10 cellular contexts compared by ENCODE assay signal in the genomic region with DNA sequence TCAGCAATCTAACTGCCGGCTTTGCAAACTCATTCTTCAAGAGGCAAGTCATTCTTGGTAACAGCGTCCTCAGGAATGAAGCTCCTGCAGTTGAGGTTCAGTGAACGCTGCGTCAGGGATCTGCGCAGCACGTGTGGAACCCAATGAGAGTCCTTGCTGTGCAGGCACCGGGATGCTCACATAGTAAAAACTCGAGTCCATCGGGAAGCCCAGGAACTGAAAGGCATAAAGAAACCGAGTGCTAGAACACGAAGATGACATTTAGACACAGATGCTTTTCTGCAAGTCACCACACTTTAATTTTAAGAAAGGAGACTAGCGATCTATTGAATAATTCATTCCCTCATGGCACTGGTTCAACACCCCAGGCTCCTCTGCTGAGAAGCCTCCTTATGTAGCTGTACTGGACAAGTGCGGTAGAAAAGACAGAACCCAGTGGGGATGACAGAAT. TPM values are rescaled to one million over a fixed set of nuclear protein-coding genes. Genes with fewer than 3 reads are reported as not detected.
DNase-seq lines count a peak whose midpoint lies in the region; ATAC-seq and TF ChIP-seq lines count a peak whose summit lies in the region.
"Had no signal": no experiment of that assay in that cellular context is flagged by ENCODE, and none has a peak within 500 bp of the region (broad histone marks: within the 10 kb centered on the region; RNA-seq: fewer than 3 reads in every experiment).

No MANE protein-coding gene starts in this region.

- peaks cover 29% of the 10 kb centered on the region for H3K4me1 Mint-ChIP-seq in activated T-cell treated with anti-CD3 and anti-CD28 coated beads, Interleukin-2, amount 50 U/mL, for 72 hours (ENCODE audit: low read depth)
- H3K4me1 Mint-ChIP-seq in activated naive CD8-positive, alpha-beta T cell treated with anti-CD3 and anti-CD28 coated beads, Interleukin-2, amount 10 ng/mL, durations not matched to agents 7 days and 5 days: peaks cover 15% of the 10 kb centered on the region

- ATAC-seq in activated T-cell treated with anti-CD3 and anti-CD28 coated beads, Interleukin-2, amount 50 U/mL, for 72 hours (replicated peaks in 1 of 2): no peak
- ATAC-seq in activated naive CD8-positive, alpha-beta T cell treated with anti-CD3 and anti-CD28 coated beads, Interleukin-2, amount 10 ng/mL, durations not matched to agents 7 days and 5 days (ENCODE audit: low read depth): no peak
- ATAC-seq in aorta (ENCODE audit: low FRiP score): no peak

- H3K4me3 ChIP-seq in iPS-18a (ENCODE audit: low read length) (peak overlapping the region; percentile 90), smooth muscle cell (peak overlapping the region; percentile 87), aorta (ENCODE audit: low read length in 2 of 2) (no peak overlapping the region), coronary artery (no peak overlapping the region)
- H3K4me3 ChIP-seq: SJSA1 had no signal

- peak overlapping the region; percentile 40 for H3K4me3 Mint-ChIP-seq in activated T-cell treated with anti-CD3 and anti-CD28 coated beads, Interleukin-2, amount 50 U/mL, for 72 hours
- peak overlapping the region; percentile 22 for H3K4me3 Mint-ChIP-seq in activated naive CD8-positive, alpha-beta T cell treated with anti-CD3 and anti-CD28 coated beads, Interleukin-2, amount 10 ng/mL, durations not matched to agents 7 days and 5 days

- H3K27me3 ChIP-seq in iPS-18a (ENCODE audit: control insufficient read depth, insufficient read depth, low read length) (peaks cover 3% of the 10 kb centered on the region), smooth muscle cell (ENCODE audit: low read depth) (no peaks in the 10 kb centered on the region), aorta (ENCODE audit: control insufficient read depth in 1 of 2, insufficient read depth in 2 of 2, low read length in 1 of 2) (no peaks in the 10 kb centered on the region)
- H3K27me3 ChIP-seq: SJSA1 had no signal

- POLR2A ChIA-PET in activated naive CD8-positive, alpha-beta T cell treated with anti-CD3 and anti-CD28 coated beads, Interleukin-2, amount 10 ng/mL, durations not matched to agents 7 days and 5 days (lab: Charles Lee): no interaction called here

- DNase-seq in activated T-cell treated with anti-CD3 and anti-CD28 coated beads, Interleukin-2, amount 50 U/mL, for 72 hours: no peak
- DNase-seq in activated T-cell treated with anti-CD3 and anti-CD28 coated beads, Interleukin-2, amount 50 U/mL, for 48 hours: no peak
- no peak for DNase-seq in activated naive CD8-positive, alpha-beta T cell treated with anti-CD3 and anti-CD28 coated beads, Interleukin-2, amount 10 ng/mL, durations not matched to agents 7 days and 5 days
- DNase-seq in smooth muscle cell (lab: John Stamatoyannopoulos, UW; ENCODE audit: unreplicated experiment) (no peak), aorta (no peak), coronary artery (ENCODE audit: low spot score) (no peak), DMS153 (lab: John Stamatoyannopoulos, UW) (no peak)
- DNase-seq: NCI-H2029 had no signal

- H3K9me3 Mint-ChIP-seq in activated T-cell treated with anti-CD3 and anti-CD28 coated beads, Interleukin-2, amount 50 U/mL, for 72 hours: no peaks in the 10 kb centered on the region
- no peaks in the 10 kb centered on the region for H3K9me3 Mint-ChIP-seq in activated naive CD8-positive, alpha-beta T cell treated with anti-CD3 and anti-CD28 coated beads, Interleukin-2, amount 10 ng/mL, durations not matched to agents 7 days and 5 days

- TF ChIP-seq CTCF in smooth muscle cell (IDR thresholded peaks at IDR 0.05; ENCODE audit: borderline replicate concordance, insufficient read depth, poor library complexity, severe bottlenecking): no peak
- TF ChIP-seq CTCF in coronary artery (IDR thresholded peaks at IDR 0.05): no peak

- no peak overlapping the region for H3K27ac Mint-ChIP-seq in activated T-cell treated with anti-CD3 and anti-CD28 coated beads, Interleukin-2, amount 50 U/mL, for 72 hours
- H3K27ac Mint-ChIP-seq in activated naive CD8-positive, alpha-beta T cell treated with anti-CD3 and anti-CD28 coated beads, Interleukin-2, amount 10 ng/mL, durations not matched to agents 7 days and 5 days: no peak overlapping the region

- H3K27me3 Mint-ChIP-seq in activated T-cell treated with anti-CD3 and anti-CD28 coated beads, Interleukin-2, amount 50 U/mL, for 72 hours (ENCODE audit: low read depth): peaks cover 57% of the 10 kb centered on the region
- H3K27me3 Mint-ChIP-seq in activated naive CD8-positive, alpha-beta T cell treated with anti-CD3 and anti-CD28 coated beads, Interleukin-2, amount 10 ng/mL, durations not matched to agents 7 days and 5 days: peaks cover 74% of the 10 kb centered on the region

- no peaks in the 10 kb centered on the region for H3K9me3 ChIP-seq in iPS-18a (ENCODE audit: control insufficient read depth, low read depth, low read length)
- no peaks in the 10 kb centered on the region for H3K9me3 ChIP-seq in smooth muscle cell (replicated peaks; ENCODE audit: low read depth)
- no peaks in the 10 kb centered on the region for H3K9me3 ChIP-seq in aorta (ENCODE audit: control insufficient read depth, low read length)
- H3K9me3 ChIP-seq: SJSA1 had no signal

- peak overlapping the region; percentile 95 for H3K4me2 ChIP-seq in smooth muscle cell

- H3K36me3 Mint-ChIP-seq in activated T-cell treated with anti-CD3 and anti-CD28 coated beads, Interleukin-2, amount 50 U/mL, for 72 hours (ENCODE audit: insufficient read depth in 2 of 2): peaks cover 3 to 10% of the 10 kb centered on the region in 2 donors
- no peaks in the 10 kb centered on the region for H3K36me3 Mint-ChIP-seq in activated naive CD8-positive, alpha-beta T cell treated with anti-CD3 and anti-CD28 coated beads, Interleukin-2, amount 10 ng/mL, durations not matched to agents 7 days and 5 days

- H4K20me1 ChIP-seq in smooth muscle cell (ENCODE audit: low read depth): peaks cover 20% of the 10 kb centered on the region

- H3K27ac ChIP-seq in iPS-18a (ENCODE audit: low read length): no peak overlapping the region
- peak overlapping the region; percentile 35 for H3K27ac ChIP-seq in smooth muscle cell (ENCODE audit: low read depth)
- no peak overlapping the region for H3K27ac ChIP-seq in aorta (ENCODE audit: low read depth in 1 of 2, low read length in 2 of 2)
- no peak overlapping the region for H3K27ac ChIP-seq in coronary artery
- H3K27ac ChIP-seq: SJSA1 had no signal

- no peak overlapping the region for H2AFZ ChIP-seq in smooth muscle cell (ENCODE audit: low read depth)

- H3K9ac ChIP-seq in iPS-18a (ENCODE audit: low read length): peak overlapping the region; percentile 48
- no peak overlapping the region for H3K9ac ChIP-seq in smooth muscle cell (ENCODE audit: low read depth)

- intact Hi-C loops in aorta (cut with DNase I): no loop called here

- 70% methylated on average over 13 of the region's 13 CpGs for WGBS in smooth muscle cell (ENCODE audit: low lambda C conversion rate)
- 30 to 31% methylated on average over 13 of the region's 13 CpGs for WGBS in aorta, 2 donors

- H3K36me3 ChIP-seq in iPS-18a (ENCODE audit: control insufficient read depth, low read depth, low read length) (no peaks in the 10 kb centered on the region), smooth muscle cell (ENCODE audit: low read depth) (no peaks in the 10 kb centered on the region), aorta (ENCODE audit: control insufficient read depth in 1 of 2, insufficient read depth in 2 of 2, low read length in 1 of 2) (no peaks in the 10 kb centered on the region)

- peaks cover 14% of the 10 kb centered on the region for H3F3A ChIP-seq in smooth muscle cell (ENCODE audit: low read depth)

- H3K4me1 ChIP-seq in iPS-18a (ENCODE audit: control insufficient read depth, low read depth, low read length) (peaks cover 14% of the 10 kb centered on the region), smooth muscle cell (ENCODE audit: low read depth) (peaks cover 14% of the 10 kb centered on the region), aorta (ENCODE audit: control insufficient read depth in 1 of 2, insufficient read depth in 2 of 2, low read length in 2 of 2) (no peaks in the 10 kb centered on the region)

- H3K79me2 ChIP-seq in smooth muscle cell (ENCODE audit: low read depth): peaks cover 21% of the 10 kb centered on the region

RNA-seq across cellular contexts. Expression of a gene that starts 2.1 kb away (rescaled TPM):
- total RNA-seq in activated T-cell treated with anti-CD3 and anti-CD28 coated beads, Interleukin-2, amount 50 U/mL, for 72 hours: 10 to 100 TPM; 21.6 to 31.9 TPM
- total RNA-seq in activated naive CD8-positive, alpha-beta T cell treated with anti-CD3 and anti-CD28 coated beads, Interleukin-2, amount 10 ng/mL, durations not matched to agents 7 days and 5 days: 10 to 100 TPM; 29.9 to 37.7 TPM
- total RNA-seq in smooth muscle cell: 98.8 and 125 TPM in 2 replicates
- polyA plus RNA-seq in smooth muscle cell: 52.3 and 83.7 TPM in 2 replicates
- total RNA-seq in aorta: 10 to 100 TPM; 75.6 to 99.2 TPM
- polyA plus RNA-seq in aorta: 10 to 100 TPM; 15.5 to 19.4 TPM

Comparison
In these comparisons a context has a peak if more than half of its experiments do, and no peak if none do; other contexts are left out.
1. H3K4me3 ChIP-seq: peak in iPS-18a (single experiment) and smooth muscle cell (single experiment); none in aorta (0 of 2) and coronary artery (single experiment).